Comparison of ENCODE assay signal across 1 cellular context in the genomic region with DNA sequence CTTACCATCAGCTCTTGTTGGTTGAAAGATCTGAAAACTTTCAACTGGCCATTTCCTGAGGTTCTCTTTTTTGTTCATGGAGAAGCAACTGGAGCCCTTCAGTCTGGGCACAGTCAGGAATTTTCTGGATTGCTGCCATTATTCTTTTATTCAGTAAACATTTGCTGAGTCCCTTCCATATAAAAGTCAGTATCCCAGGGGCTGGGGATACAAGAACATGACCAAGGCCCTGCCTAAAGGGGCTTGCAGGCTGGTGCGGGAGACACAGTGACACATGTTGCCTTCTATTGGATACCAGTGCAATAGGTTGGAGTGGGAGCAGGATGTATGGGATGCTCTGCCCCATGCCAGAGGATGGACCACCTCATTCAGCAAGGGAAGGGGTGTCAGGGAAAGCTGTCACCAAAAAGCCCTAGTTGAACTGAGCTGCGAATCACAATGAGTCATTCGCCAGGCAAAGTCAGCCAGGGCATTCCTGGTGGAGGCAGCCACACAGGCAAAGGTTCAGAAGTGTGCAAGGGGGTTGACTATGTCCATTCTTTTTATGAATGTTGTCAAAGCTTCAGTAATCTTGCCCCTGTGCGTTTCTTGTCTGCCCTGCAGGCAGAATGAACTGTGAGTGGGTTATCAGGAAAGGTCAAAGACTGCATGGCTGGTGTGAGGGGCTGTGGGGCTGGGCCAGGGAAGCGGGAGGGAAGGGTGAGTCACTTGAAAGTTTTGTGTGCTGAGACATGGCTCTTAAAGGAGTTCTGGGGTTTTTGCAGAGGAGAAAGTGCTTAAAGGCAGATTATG.
TF ChIP-seq lines count a peak whose summit lies in the region.

No MANE protein-coding gene starts in this region.

TF ChIP-seq in SK-N-SH, 30 proteins besides CTCF, POLR2A, EP300 and RAD21 (continued from another document):
- no peak; the same call in 1 of the 2 replicates for TF ChIP-seq REST (IDR thresholded peaks at IDR 0.05; ENCODE audit: low read depth, low read length)
- TF ChIP-seq MEF2A (IDR thresholded peaks at IDR 0.05; ENCODE audit: borderline replicate concordance, low read depth) = peak; percentile 55; the same call in 1 of the 2 replicates
- no peak for TF ChIP-seq EZH2phosphoT487 (IDR thresholded peaks at IDR 0.05; ENCODE audit: borderline replicate concordance, low read depth)
- 0 out of 2 replicates have a peak, but pooled peaks have one; percentile 53 for TF ChIP-seq RXRA (IDR thresholded peaks at IDR 0.05; ENCODE audit: borderline replicate concordance, low read depth)
TF ChIP-seq in SK-N-SH: peak in this region for 9.
